Comparison of ENCODE assay signal across 10 cellular contexts in genomic region chr7:120052884-120053382, GRCh38.
A peak's percentile ranks its signal among the peaks of the same experiment; 100 is the strongest.
DNase-seq lines count a peak whose midpoint lies in the region; ATAC-seq and TF ChIP-seq lines count a peak whose summit lies in the region.
"Had no signal": no experiment of that assay in that cellular context is flagged by ENCODE, and none has a peak within 500 bp of the region (broad histone marks: within the 10 kb centered on the region; RNA-seq: fewer than 3 reads in every experiment).

No MANE protein-coding gene starts in this region.

- WGBS in thyroid gland, 2 donors, result 57 to 58% methylated on average over 9 of the region's 9 CpGs

- H3K27me3 Mint-ChIP-seq in natural killer cell treated with Interleukin-12 subunit alpha and Interleukin-12 subunit beta and Interleukin-15 and Interleukin-18, amount 100 ng/mL, for 72 hours, result no peaks in the 10 kb centered on the region

- in situ Hi-C loops in astrocyte of the spinal cord (cut with HindIII; ENCODE audit: low sequenced_read_pairs), result no loop called here

- H3K9me3 Mint-ChIP-seq in natural killer cell treated with Interleukin-12 subunit alpha and Interleukin-12 subunit beta and Interleukin-15 and Interleukin-18, amount 100 ng/mL, for 72 hours, result peaks cover 4% of the 10 kb centered on the region

- H3K4me3 Mint-ChIP-seq in natural killer cell treated with Interleukin-12 subunit alpha and Interleukin-12 subunit beta and Interleukin-15 and Interleukin-18, amount 100 ng/mL, for 72 hours, result no peak overlapping the region

- no peaks in the 10 kb centered on the region for H3K27me3 ChIP-seq in thyroid gland

- no peaks in the 10 kb centered on the region for H3K36me3 ChIP-seq in thyroid gland

- intact Hi-C loops in thyroid gland (cut with DNase I), result no loop called here

- H3K4me3 ChIP-seq in astrocyte of the spinal cord (ENCODE audit: low read depth, low read length), result no peak overlapping the region
- H3K4me3 ChIP-seq in thyroid gland (replicated peaks in 1 of 3), result no peak overlapping the region

- no peaks in the 10 kb centered on the region for H3K9me3 ChIP-seq in thyroid gland

- H3K27ac ChIP-seq in thyroid gland, result no peak overlapping the region

- TF ChIP-seq CTCF in astrocyte of the spinal cord (IDR thresholded peaks at IDR 0.05; ENCODE audit: low read depth, low read length) (no peak), thyroid gland (IDR thresholded peaks at IDR 0.05) (no peak)

- no peak overlapping the region for H3K27ac Mint-ChIP-seq in natural killer cell treated with Interleukin-12 subunit alpha and Interleukin-12 subunit beta and Interleukin-15 and Interleukin-18, amount 100 ng/mL, for 72 hours

- TF ChIP-seq POLR2A in thyroid gland (IDR thresholded peaks at IDR 0.05), result no peak

- no peaks in the 10 kb centered on the region for H3K4me1 ChIP-seq in thyroid gland

- ATAC-seq in natural killer cell treated with Interleukin-12 subunit alpha and Interleukin-12 subunit beta and Interleukin-15 and Interleukin-18, amount 100 ng/mL, for 72 hours, result no peak
- ATAC-seq in GM21381 (IDR thresholded peaks at IDR 0.05; ENCODE audit: unreplicated experiment) (no peak), GM21723 (IDR thresholded peaks at IDR 0.05; ENCODE audit: unreplicated experiment) (no peak)

- H3K4me1 Mint-ChIP-seq in natural killer cell treated with Interleukin-12 subunit alpha and Interleukin-12 subunit beta and Interleukin-15 and Interleukin-18, amount 100 ng/mL, for 72 hours (ENCODE audit: low read depth in 2 of 2), result no peaks in the 10 kb centered on the region

- no peaks in the 10 kb centered on the region for H3K36me3 Mint-ChIP-seq in natural killer cell treated with Interleukin-12 subunit alpha and Interleukin-12 subunit beta and Interleukin-15 and Interleukin-18, amount 100 ng/mL, for 72 hours

- peak; percentile 19 for DNase-seq in HT1080 (ENCODE audit: low read depth)
- peak; percentile 50 for DNase-seq in astrocyte of the spinal cord (ENCODE audit: low read depth, low spot score)
- peak; percentile 93 for DNase-seq in iris pigment epithelial cell (ENCODE audit: low read depth)
- DNase-seq in thyroid gland, result peak; percentile 14 to 17
- DNase-seq in natural killer cell treated with Interleukin-12 subunit alpha and Interleukin-12 subunit beta and Interleukin-15 and Interleukin-18, amount 100 ng/mL, for 72 hours (ENCODE audit: low spot score), result no peak
- no peak for DNase-seq in stimulated activated CD4-positive, alpha-beta T cell treated with anti-CD3 and anti-CD28 coated beads, Interleukin-4, amount 100 ng/mL, for 1 hour
- DNase-seq: amygdala, NCI-H187 had no signal

Comparison
In these comparisons a context has a peak if more than half of its experiments do, and no peak if none do; other contexts are left out.
1. DNase-seq: peak in HT1080 (single experiment), astrocyte of the spinal cord (single experiment), iris pigment epithelial cell (single experiment) and thyroid gland (2 of 2); none in natural killer cell treated with Interleukin-12 subunit alpha and Interleukin-12 subunit beta and Interleukin-15 and Interleukin-18, amount 100 ng/mL, for 72 hours (single experiment) and stimulated activated CD4-positive, alpha-beta T cell treated with anti-CD3 and anti-CD28 coated beads, Interleukin-4, amount 100 ng/mL, for 1 hour (single experiment).